ENCODE assay signal across 27 cellular contexts in genomic region chr2:54810236-54810635, GRCh38.
"Had no signal": no experiment of that assay in that cellular context is flagged by ENCODE, and none has a peak within 500 bp of the region (broad histone marks: within the 10 kb centered on the region; RNA-seq: fewer than 3 reads in every experiment).

No MANE protein-coding gene starts in this region.

- ATAC-seq: gastroesophageal sphincter; left ventricle myocardium superior; lower lobe of right lung; mucosa of descending colon; naive thymus-derived CD8-positive, alpha-beta T cell; sciatic nerve; stimulated activated memory B cell treated with anti-CD40 and anti-IgM and Interleukin-4, amounts not matched to agents 10 μg/mL and 1 μg/mL and 100 μg/mL, for 72 hours; stimulated activated naive CD8-positive, alpha-beta T cell treated with anti-CD3 and anti-CD28 coated beads, Interleukin-15, Interleukin-2, amounts not matched to agents 100 U/mL and 50 U/mL, for 24 hours; upper lobe of right lung had no signal

- H3K27me3 ChIP-seq: dorsolateral prefrontal cortex, foreskin keratinocyte, gastroesophageal sphincter, right atrium auricular region, spleen, testis, tibial artery, upper lobe of right lung, uterus had no signal

- H3K27ac ChIP-seq: dorsolateral prefrontal cortex, foreskin keratinocyte, gastroesophageal sphincter, lower lobe of right lung, prostate gland, right atrium auricular region, spleen, testis, tibial artery, upper lobe of right lung, uterus had no signal

- H3K4me1 Mint-ChIP-seq: immature natural killer cell; naive thymus-derived CD8-positive, alpha-beta T cell; nephron progenitor cell; stimulated activated memory B cell treated with anti-CD40 and anti-IgM and Interleukin-4, amounts not matched to agents 10 μg/mL and 1 μg/mL and 100 μg/mL, for 72 hours had no signal

- H3K27ac Mint-ChIP-seq: immature natural killer cell; memory B cell; naive thymus-derived CD8-positive, alpha-beta T cell; nephron progenitor cell; stimulated activated memory B cell treated with anti-CD40 and anti-IgM and Interleukin-4, amounts not matched to agents 10 μg/mL and 1 μg/mL and 100 μg/mL, for 72 hours had no signal

- H3K4me1 ChIP-seq: gastroesophageal sphincter, lower lobe of right lung, prostate gland, right atrium auricular region, spleen, testis, upper lobe of right lung, uterus had no signal

- H3K27me3 Mint-ChIP-seq: memory B cell; stimulated activated memory B cell treated with anti-CD40 and anti-IgM and Interleukin-4, amounts not matched to agents 10 μg/mL and 1 μg/mL and 100 μg/mL, for 72 hours had no signal

- H3K36me3 ChIP-seq: gastroesophageal sphincter, lower lobe of right lung, prostate gland, right atrium auricular region, spleen, tibial artery, upper lobe of right lung, uterus had no signal

- H3K9me3 ChIP-seq: gastroesophageal sphincter, lower lobe of right lung, mucosa of descending colon, prostate gland, right atrium auricular region, testis, tibial artery, upper lobe of right lung, uterus had no signal

- H3K4me3 Mint-ChIP-seq: immature natural killer cell; memory B cell; naive thymus-derived CD8-positive, alpha-beta T cell; nephron progenitor cell; stimulated activated memory B cell treated with anti-CD40 and anti-IgM and Interleukin-4, amounts not matched to agents 10 μg/mL and 1 μg/mL and 100 μg/mL, for 72 hours had no signal

- H3K4me3 ChIP-seq: dorsolateral prefrontal cortex, gastroesophageal sphincter, lower lobe of right lung, mucosa of descending colon, prostate gland, right atrium auricular region, spleen, testis, tibial artery, upper lobe of right lung, uterus had no signal

- DNase-seq: dorsolateral prefrontal cortex; effector CD4-positive, alpha-beta T cell; hypothalamus; immature natural killer cell; islet precursor cell; kidney glomerular epithelial cell; left ventricle myocardium superior; lower lobe of right lung; mucosa of descending colon; naive thymus-derived CD8-positive, alpha-beta T cell; nephron progenitor cell; nucleus accumbens; spleen; stimulated activated CD4-positive, alpha-beta T cell treated with anti-CD3 and anti-CD28 coated beads, Interleukin-4, amount 100 ng/mL, for 4 hours; stimulated activated naive CD8-positive, alpha-beta T cell treated with anti-CD3 and anti-CD28 coated beads, Interleukin-15, Interleukin-2, amounts not matched to agents 100 U/mL and 50 U/mL, for 24 hours; substantia nigra; testis; tibial artery; upper lobe of right lung; uterus had no signal
